Comparison of ENCODE assay signal across 22 cellular contexts in genomic region chr1:36330940-36331339, GRCh38.
"Had no signal": no experiment of that assay in that cellular context is flagged by ENCODE, and none has a peak within 500 bp of the region (broad histone marks: within the 10 kb centered on the region; RNA-seq: fewer than 3 reads in every experiment).

No MANE protein-coding gene starts in this region.

- H2AFZ ChIP-seq: hepatocyte had no signal

- H3K36me3 Mint-ChIP-seq: naive thymus-derived CD4-positive, alpha-beta T cell had no signal

- H3K79me2 ChIP-seq: hepatocyte had no signal

- H3K4me2 ChIP-seq: hepatocyte had no signal

- DNase-seq: esophagus squamous epithelium; foreskin melanocyte; head of caudate nucleus; kidney; left cardiac atrium; left ventricle myocardium superior; mesenchymal stem cell; naive thymus-derived CD4-positive, alpha-beta T cell; posterior cingulate gyrus; sigmoid colon; stimulated activated CD4-positive, alpha-beta T cell treated with anti-CD3 and anti-CD28 coated beads, Interleukin-2, amount 100 ng/mL, for 24 hours; stimulated activated CD4-positive, alpha-beta T cell treated with anti-CD3 and anti-CD28 coated beads, Interleukin-4, amount 100 ng/mL, for 4 hours; stimulated activated naive CD4-positive, alpha-beta T cell; stomach; substantia nigra; transverse colon had no signal

- H3K36me3 ChIP-seq: esophagus squamous epithelium, right atrium auricular region, sigmoid colon, stomach, thoracic aorta, transverse colon had no signal

- H3K4me3 Mint-ChIP-seq: naive thymus-derived CD4-positive, alpha-beta T cell had no signal

- H3K9me3 Mint-ChIP-seq: naive thymus-derived CD4-positive, alpha-beta T cell; neural crest cell had no signal

- H3K4me3 ChIP-seq: esophagus squamous epithelium, hepatocyte, lung, right atrium auricular region, sigmoid colon, skin epidermis, stomach, thoracic aorta, transverse colon had no signal

- H3K27ac ChIP-seq: esophagus squamous epithelium, hepatocyte, right atrium auricular region, sigmoid colon, skin epidermis, stomach, thoracic aorta, transverse colon had no signal

- H3K27me3 ChIP-seq: esophagus squamous epithelium, hepatocyte, right atrium auricular region, sigmoid colon, stomach had no signal

- H3K9me3 ChIP-seq: esophagus squamous epithelium, right atrium auricular region, sigmoid colon, stomach, thoracic aorta, transverse colon had no signal
